Comparison of ENCODE assay signal across 1 cellular context in the genomic region with DNA sequence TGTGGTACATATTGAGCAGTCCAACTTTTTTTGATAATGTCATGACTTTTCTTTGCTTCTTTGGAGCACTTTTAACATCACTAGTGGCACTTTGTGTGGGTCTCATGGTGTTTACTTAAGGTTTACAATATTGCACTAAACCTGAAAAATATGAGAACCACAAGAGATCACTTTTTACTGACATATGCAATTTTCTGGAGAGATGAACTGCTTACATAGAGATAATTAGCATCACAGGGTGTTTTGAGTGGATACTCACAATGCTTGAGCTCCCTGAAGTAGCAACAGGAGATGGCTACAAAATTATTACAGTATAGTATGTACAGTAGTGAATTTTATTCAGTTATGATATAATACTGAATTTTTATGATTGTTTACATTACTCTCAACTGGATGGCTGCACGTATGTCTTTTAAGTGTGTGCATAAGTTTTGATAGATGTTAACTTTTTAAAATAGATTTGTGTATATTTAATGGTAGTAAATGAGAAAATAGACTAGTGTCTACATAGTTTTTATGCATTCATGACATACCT.
TF ChIP-seq lines count a peak whose summit lies in the region.

No MANE protein-coding gene starts in this region.

TF ChIP-seq in GM23338, 12 proteins besides CTCF, POLR2A, EP300 and RAD21 (continued from another document):
- TF ChIP-seq, protein P1, sequence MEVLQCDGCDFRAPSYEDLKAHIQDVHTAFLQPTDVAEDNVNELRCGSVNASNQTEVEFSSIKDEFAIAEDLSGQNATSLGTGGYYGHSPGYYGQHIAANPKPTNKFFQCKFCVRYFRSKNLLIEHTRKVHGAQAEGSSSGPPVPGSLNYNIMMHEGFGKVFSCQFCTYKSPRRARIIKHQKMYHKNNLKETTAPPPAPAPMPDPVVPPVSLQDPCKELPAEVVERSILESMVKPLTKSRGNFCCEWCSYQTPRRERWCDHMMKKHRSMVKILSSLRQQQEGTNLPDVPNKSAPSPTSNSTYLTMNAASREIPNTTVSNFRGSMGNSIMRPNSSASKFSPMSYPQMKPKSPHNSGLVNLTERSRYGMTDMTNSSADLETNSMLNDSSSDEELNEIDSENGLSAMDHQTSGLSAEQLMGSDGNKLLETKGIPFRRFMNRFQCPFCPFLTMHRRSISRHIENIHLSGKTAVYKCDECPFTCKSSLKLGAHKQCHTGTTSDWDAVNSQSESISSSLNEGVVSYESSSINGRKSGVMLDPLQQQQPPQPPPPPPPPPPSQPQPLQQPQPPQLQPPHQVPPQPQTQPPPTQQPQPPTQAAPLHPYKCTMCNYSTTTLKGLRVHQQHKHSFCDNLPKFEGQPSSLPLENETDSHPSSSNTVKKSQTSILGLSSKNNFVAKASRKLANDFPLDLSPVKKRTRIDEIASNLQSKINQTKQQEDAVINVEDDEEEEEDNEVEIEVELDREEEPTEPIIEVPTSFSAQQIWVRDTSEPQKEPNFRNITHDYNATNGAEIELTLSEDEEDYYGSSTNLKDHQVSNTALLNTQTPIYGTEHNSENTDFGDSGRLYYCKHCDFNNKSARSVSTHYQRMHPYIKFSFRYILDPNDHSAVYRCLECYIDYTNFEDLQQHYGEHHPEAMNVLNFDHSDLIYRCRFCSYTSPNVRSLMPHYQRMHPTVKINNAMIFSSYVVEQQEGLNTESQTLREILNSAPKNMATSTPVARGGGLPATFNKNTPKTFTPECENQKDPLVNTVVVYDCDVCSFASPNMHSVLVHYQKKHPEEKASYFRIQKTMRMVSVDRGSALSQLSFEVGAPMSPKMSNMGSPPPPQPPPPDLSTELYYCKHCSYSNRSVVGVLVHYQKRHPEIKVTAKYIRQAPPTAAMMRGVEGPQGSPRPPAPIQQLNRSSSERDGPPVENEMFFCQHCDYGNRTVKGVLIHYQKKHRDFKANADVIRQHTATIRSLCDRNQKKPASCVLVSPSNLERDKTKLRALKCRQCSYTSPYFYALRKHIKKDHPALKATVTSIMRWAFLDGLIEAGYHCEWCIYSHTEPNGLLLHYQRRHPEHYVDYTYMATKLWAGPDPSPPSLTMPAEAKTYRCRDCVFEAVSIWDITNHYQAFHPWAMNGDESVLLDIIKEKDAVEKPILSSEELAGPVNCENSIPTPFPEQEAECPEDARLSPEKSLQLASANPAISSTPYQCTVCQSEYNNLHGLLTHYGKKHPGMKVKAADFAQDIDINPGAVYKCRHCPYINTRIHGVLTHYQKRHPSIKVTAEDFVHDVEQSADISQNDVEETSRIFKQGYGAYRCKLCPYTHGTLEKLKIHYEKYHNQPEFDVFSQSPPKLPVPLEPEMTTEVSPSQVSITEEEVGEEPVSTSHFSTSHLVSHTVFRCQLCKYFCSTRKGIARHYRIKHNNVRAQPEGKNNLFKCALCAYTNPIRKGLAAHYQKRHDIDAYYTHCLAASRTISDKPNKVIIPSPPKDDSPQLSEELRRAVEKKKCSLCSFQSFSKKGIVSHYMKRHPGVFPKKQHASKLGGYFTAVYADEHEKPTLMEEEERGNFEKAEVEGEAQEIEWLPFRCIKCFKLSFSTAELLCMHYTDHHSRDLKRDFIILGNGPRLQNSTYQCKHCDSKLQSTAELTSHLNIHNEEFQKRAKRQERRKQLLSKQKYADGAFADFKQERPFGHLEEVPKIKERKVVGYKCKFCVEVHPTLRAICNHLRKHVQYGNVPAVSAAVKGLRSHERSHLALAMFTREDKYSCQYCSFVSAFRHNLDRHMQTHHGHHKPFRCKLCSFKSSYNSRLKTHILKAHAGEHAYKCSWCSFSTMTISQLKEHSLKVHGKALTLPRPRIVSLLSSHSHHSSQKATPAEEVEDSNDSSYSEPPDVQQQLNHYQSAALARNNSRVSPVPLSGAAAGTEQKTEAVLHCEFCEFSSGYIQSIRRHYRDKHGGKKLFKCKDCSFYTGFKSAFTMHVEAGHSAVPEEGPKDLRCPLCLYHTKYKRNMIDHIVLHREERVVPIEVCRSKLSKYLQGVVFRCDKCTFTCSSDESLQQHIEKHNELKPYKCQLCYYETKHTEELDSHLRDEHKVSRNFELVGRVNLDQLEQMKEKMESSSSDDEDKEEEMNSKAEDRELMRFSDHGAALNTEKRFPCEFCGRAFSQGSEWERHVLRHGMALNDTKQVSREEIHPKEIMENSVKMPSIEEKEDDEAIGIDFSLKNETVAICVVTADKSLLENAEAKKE (CRISPR knock-in tag; IDR thresholded peaks at IDR 0.05) = no peak
- TF ChIP-seq ZNF114 (CRISPR knock-in tag; IDR thresholded peaks at IDR 0.05) (no peak), EZH2phosphoT487 (IDR thresholded peaks at IDR 0.05; ENCODE audit: unreplicated experiment) (no peak), STAT1 (IDR thresholded peaks at IDR 0.05; ENCODE audit: unreplicated experiment) (no peak), POLR2AphosphoS5 (IDR thresholded peaks at IDR 0.05; ENCODE audit: low read depth) (no peak), CREB1 (CRISPR knock-in tag; IDR thresholded peaks at IDR 0.05; ENCODE audit: low read depth) (no peak)
- TF ChIP-seq, protein P2, sequence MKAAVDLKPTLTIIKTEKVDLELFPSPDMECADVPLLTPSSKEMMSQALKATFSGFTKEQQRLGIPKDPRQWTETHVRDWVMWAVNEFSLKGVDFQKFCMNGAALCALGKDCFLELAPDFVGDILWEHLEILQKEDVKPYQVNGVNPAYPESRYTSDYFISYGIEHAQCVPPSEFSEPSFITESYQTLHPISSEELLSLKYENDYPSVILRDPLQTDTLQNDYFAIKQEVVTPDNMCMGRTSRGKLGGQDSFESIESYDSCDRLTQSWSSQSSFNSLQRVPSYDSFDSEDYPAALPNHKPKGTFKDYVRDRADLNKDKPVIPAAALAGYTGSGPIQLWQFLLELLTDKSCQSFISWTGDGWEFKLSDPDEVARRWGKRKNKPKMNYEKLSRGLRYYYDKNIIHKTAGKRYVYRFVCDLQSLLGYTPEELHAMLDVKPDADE (IDR thresholded peaks at IDR 0.05) = no peak
TF ChIP-seq in GM23338: peak in this region for 0.
